14 cellular contexts compared by ENCODE assay signal in genomic region chr6:168948990-168949531, GRCh38.
DNase-seq lines count a peak whose midpoint lies in the region; ATAC-seq and TF ChIP-seq lines count a peak whose summit lies in the region.
"Had no signal": no experiment of that assay in that cellular context is flagged by ENCODE, and none has a peak within 500 bp of the region (broad histone marks: within the 10 kb centered on the region; RNA-seq: fewer than 3 reads in every experiment).

No MANE protein-coding gene starts in this region.

- H3K4me3 Mint-ChIP-seq in nephron = no peak overlapping the region
- H3K4me3 Mint-ChIP-seq: B cell; CD8-positive, alpha-beta T cell; H9 had no signal

- H3K4me1 ChIP-seq in esophagus muscularis mucosa (peaks cover 0 to 35% (median 30%) of the 10 kb centered on the region in 4 donors), sigmoid colon (peaks cover 0 to 51% (median 38%) of the 10 kb centered on the region in 4 donors), vagina (peaks cover 24% of the 10 kb centered on the region)
- H3K4me1 ChIP-seq: BLaER1 treated with 17β-estradiol and CSF1 and Interleukin-3, amounts not matched to agents 10 nM and 100 nM had no signal

- H3K4me3 ChIP-seq in esophagus muscularis mucosa = no peak overlapping the region
- no peak overlapping the region for H3K4me3 ChIP-seq in sigmoid colon
- H3K4me3 ChIP-seq in vagina = no peak overlapping the region
- H3K4me3 ChIP-seq: BLaER1 treated with 17β-estradiol and CSF1 and Interleukin-3, amounts not matched to agents 10 nM and 100 nM had no signal

- H3K27me3 ChIP-seq in esophagus muscularis mucosa (no peaks in the 10 kb centered on the region), sigmoid colon (no peaks in the 10 kb centered on the region), vagina (no peaks in the 10 kb centered on the region)
- H3K27me3 ChIP-seq: BLaER1 treated with 17β-estradiol and CSF1 and Interleukin-3, amounts not matched to agents 10 nM and 100 nM had no signal

- TF ChIP-seq POLR2A in esophagus muscularis mucosa (IDR thresholded peaks at IDR 0.05; ENCODE audit: low read depth) (no peak), sigmoid colon (IDR thresholded peaks at IDR 0.05) (no peak), vagina (IDR thresholded peaks at IDR 0.05) (no peak)

- no peak for ATAC-seq in GM21529 (IDR thresholded peaks at IDR 0.05; ENCODE audit: unreplicated experiment)
- ATAC-seq: CD8-positive, alpha-beta T cell had no signal

- H3K4me1 Mint-ChIP-seq in nephron = peaks cover 34% of the 10 kb centered on the region
- H3K4me1 Mint-ChIP-seq: B cell, H9 had no signal

- TF ChIP-seq CTCF in esophagus muscularis mucosa (IDR thresholded peaks at IDR 0.05) (no peak), nephron (IDR thresholded peaks at IDR 0.05; ENCODE audit: unreplicated experiment in 3 of 3) (no peak), sigmoid colon (IDR thresholded peaks at IDR 0.05) (no peak), vagina (IDR thresholded peaks at IDR 0.05) (no peak)

- TF ChIP-seq EP300 in esophagus muscularis mucosa (IDR thresholded peaks at IDR 0.05) (no peak), sigmoid colon (IDR thresholded peaks at IDR 0.05) (no peak)

- DNase-seq in esophagus muscularis mucosa (ENCODE audit: extremely low spot score) (no peak), sigmoid colon (no peak), vagina (ENCODE audit: extremely low spot score in 2 of 2) (no peak), caudate nucleus (lab: John Stamatoyannopoulos, UW) (no peak), NCI-H146 (lab: John Stamatoyannopoulos, UW) (no peak)
- DNase-seq: Calu3; CD8-positive, alpha-beta T cell; DMS79 treated with DMSO at 0.1 percent for 48 hours; GF-D8; H9 had no signal

- WGBS in esophagus muscularis mucosa = 88% methylated on average over 4 of the region's 4 CpGs
- WGBS in sigmoid colon, 2 donors = 93% methylated on average over 4 of the region's 4 CpGs

- intact Hi-C loops in esophagus muscularis mucosa (cut with DNase I) (no loop called here), sigmoid colon (cut with DNase I) (no loop called here), vagina (cut with DNase I) (no loop called here)

- H3K36me3 ChIP-seq in esophagus muscularis mucosa (no peaks in the 10 kb centered on the region), sigmoid colon (no peaks in the 10 kb centered on the region), vagina (no peaks in the 10 kb centered on the region)
- H3K36me3 ChIP-seq: BLaER1 treated with 17β-estradiol and CSF1 and Interleukin-3, amounts not matched to agents 10 nM and 100 nM had no signal

- H3K36me3 Mint-ChIP-seq in nephron (ENCODE audit: low read depth) = no peaks in the 10 kb centered on the region
- H3K36me3 Mint-ChIP-seq: CD8-positive, alpha-beta T cell had no signal

- peaks cover under 1% of the 10 kb centered on the region for H3K27me3 Mint-ChIP-seq in nephron (ENCODE audit: low read depth)

- H3K9me3 ChIP-seq in esophagus muscularis mucosa = no peaks in the 10 kb centered on the region
- no peaks in the 10 kb centered on the region for H3K9me3 ChIP-seq in sigmoid colon
- H3K9me3 ChIP-seq in vagina = no peaks in the 10 kb centered on the region
- H3K9me3 ChIP-seq: BLaER1 treated with 17β-estradiol and CSF1 and Interleukin-3, amounts not matched to agents 10 nM and 100 nM had no signal

- peak overlapping the region; percentile 83 to 93 (median 89) for H3K27ac Mint-ChIP-seq in nephron
- H3K27ac Mint-ChIP-seq: B cell; CD8-positive, alpha-beta T cell; H9 had no signal

- H3K9me3 Mint-ChIP-seq in nephron = peaks cover 3% of the 10 kb centered on the region
- H3K9me3 Mint-ChIP-seq: CD8-positive, alpha-beta T cell had no signal

- H3K27ac ChIP-seq in esophagus muscularis mucosa (replicated peaks in 1 of 4) (peak overlapping the region; percentile 43 to 67 (median 56)), sigmoid colon (peak overlapping the region; percentile 47 to 84 (median 78)), vagina (peak overlapping the region; percentile 82), caudate nucleus (ENCODE audit: low read depth, low read length) (no peak overlapping the region)
- H3K27ac ChIP-seq: BLaER1 treated with 17β-estradiol and CSF1 and Interleukin-3, amounts not matched to agents 10 nM and 100 nM had no signal
